In the genomic region with DNA sequence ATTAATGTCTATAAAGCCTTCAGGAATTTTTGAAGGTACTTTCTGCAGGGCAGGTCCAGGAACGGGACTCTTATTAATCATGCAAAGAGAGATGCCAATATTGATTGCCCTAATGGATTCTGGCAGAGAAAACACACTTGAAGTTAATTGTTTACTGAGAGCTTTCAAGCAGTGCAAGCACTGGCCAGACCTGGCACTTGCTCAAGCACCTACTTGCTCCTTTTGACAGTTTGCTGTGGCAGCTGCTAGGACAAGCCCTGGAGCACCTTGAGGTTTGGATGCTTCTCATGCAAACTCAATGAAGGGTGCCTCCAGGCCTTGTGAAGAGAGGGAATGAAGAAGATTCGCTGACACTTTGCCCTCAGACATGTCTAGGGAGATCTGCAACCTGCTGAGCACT, we compare ENCODE assay signal across 1 cellular context.
TF ChIP-seq lines count a peak whose summit lies in the region.

No MANE protein-coding gene starts in this region.

TF ChIP-seq in A549, 52 proteins besides CTCF, POLR2A, EP300 and RAD21 (continued from another document):
- TF ChIP-seq KDM5A (IDR thresholded peaks at IDR 0.05) (no peak), TP53 (CRISPR knock-in tag; IDR thresholded peaks at IDR 0.05) (no peak)
- TF ChIP-seq, protein P1, sequence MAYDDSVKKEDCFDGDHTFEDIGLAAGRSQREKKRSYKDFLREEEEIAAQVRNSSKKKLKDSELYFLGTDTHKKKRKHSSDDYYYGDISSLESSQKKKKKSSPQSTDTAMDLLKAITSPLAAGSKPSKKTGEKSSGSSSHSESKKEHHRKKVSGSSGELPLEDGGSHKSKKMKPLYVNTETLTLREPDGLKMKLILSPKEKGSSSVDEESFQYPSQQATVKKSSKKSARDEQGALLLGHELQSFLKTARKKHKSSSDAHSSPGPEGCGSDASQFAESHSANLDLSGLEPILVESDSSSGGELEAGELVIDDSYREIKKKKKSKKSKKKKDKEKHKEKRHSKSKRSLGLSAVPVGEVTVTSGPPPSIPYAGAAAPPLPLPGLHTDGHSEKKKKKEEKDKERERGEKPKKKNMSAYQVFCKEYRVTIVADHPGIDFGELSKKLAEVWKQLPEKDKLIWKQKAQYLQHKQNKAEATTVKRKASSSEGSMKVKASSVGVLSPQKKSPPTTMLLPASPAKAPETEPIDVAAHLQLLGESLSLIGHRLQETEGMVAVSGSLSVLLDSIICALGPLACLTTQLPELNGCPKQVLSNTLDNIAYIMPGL (CRISPR knock-in tag; IDR thresholded peaks at IDR 0.05; ENCODE audit: borderline replicate concordance): no peak
